In genomic region chr9:105554042-105554441, GRCh38 we compare ENCODE assay signal across 1 cellular context.
TF ChIP-seq lines count a peak whose summit lies in the region.

No MANE protein-coding gene starts in this region.

TF ChIP-seq in IMR-90, 13 proteins besides CTCF, POLR2A, EP300 and RAD21 (continued from another document):
- TF ChIP-seq MXI1 (IDR thresholded peaks at IDR 0.05; ENCODE audit: borderline replicate concordance, low read depth, low read length) (no peak), MAZ (IDR thresholded peaks at IDR 0.05; ENCODE audit: borderline replicate concordance, low read depth, low read length) (no peak), RFX5 (IDR thresholded peaks at IDR 0.05; ENCODE audit: low read depth, low read length) (no peak), USF2 (IDR thresholded peaks at IDR 0.05; ENCODE audit: low read depth, low read length) (no peak), BHLHE40 (IDR thresholded peaks at IDR 0.05; ENCODE audit: low read depth, low read length) (no peak), FOS (IDR thresholded peaks at IDR 0.05; ENCODE audit: low read depth, low read length) (no peak), RCOR1 (IDR thresholded peaks at IDR 0.05; ENCODE audit: insufficient replicate concordance, low read length) (no peak), MAFK (IDR thresholded peaks at IDR 0.05; ENCODE audit: low read depth, low read length) (no peak), CEBPB (IDR thresholded peaks at IDR 0.05; ENCODE audit: low read depth, low read length) (no peak), SMC3 (IDR thresholded peaks at IDR 0.05; ENCODE audit: low read depth, low read length) (no peak), CHD1 (IDR thresholded peaks at IDR 0.05; ENCODE audit: low read depth, low read length) (no peak)
